In genomic region chr1:9427388-9427787, GRCh38 we compare ENCODE assay signal across 14 cellular contexts.
"Had no signal": no experiment of that assay in that cellular context is flagged by ENCODE, and none has a peak within 500 bp of the region (broad histone marks: within the 10 kb centered on the region; RNA-seq: fewer than 3 reads in every experiment).

No MANE protein-coding gene starts in this region.

- H3K36me3 ChIP-seq: colonic mucosa had no signal

- H3K4me3 Mint-ChIP-seq: activated T-helper 1 cell treated with anti-CD3 and anti-CD28 coated beads, Interleukin-12 subunit alpha, Interleukin-12 subunit beta, Interleukin-2, Interleukin-4 antibody, amounts not matched to agents 30 ng/mL and 10 ng/mL and 1 ng/mL, durations not matched to agents 14 hours and 24 hours and 36 hours had no signal

- H3K9me3 Mint-ChIP-seq: activated naive CD4-positive, alpha-beta T cell treated with anti-CD3 and anti-CD28 coated beads for 36 hours; activated T-helper 1 cell treated with anti-CD3 and anti-CD28 coated beads, Interleukin-12 subunit alpha, Interleukin-12 subunit beta, Interleukin-2, Interleukin-4 antibody, amounts not matched to agents 30 ng/mL and 10 ng/mL and 1 ng/mL, durations not matched to agents 14 hours and 24 hours and 36 hours; stimulated activated naive CD8-positive, alpha-beta T cell treated with anti-CD3 and anti-CD28 coated beads, Interleukin-15, Interleukin-2, amounts not matched to agents 100 ng/mL and 50 ng/mL, for 24 hours had no signal

- H3K9me3 ChIP-seq: colonic mucosa, testis had no signal

- H3K4me1 ChIP-seq: foreskin keratinocyte had no signal

- ATAC-seq: foreskin keratinocyte, left colon had no signal

- H3K4me3 ChIP-seq: colonic mucosa had no signal

- DNase-seq: activated CD4-positive, alpha-beta T cell treated with anti-CD3 and anti-CD28 coated beads for 4 hours; activated naive CD4-positive, alpha-beta T cell treated with anti-CD3 and anti-CD28 coated beads for 36 hours; caudate nucleus; colonic mucosa; foreskin keratinocyte; head of caudate nucleus; mammary epithelial cell; stimulated activated CD4-positive, alpha-beta T cell treated with anti-CD3 and anti-CD28 coated beads, Interleukin-4, amount 100 ng/mL, for 1 hour; stimulated activated CD8-positive, alpha-beta memory T cell treated with anti-CD3 and anti-CD28 coated beads, Interleukin-4, amount 100 ng/mL, for 48 hours; T1000; testis had no signal

- H3K27ac Mint-ChIP-seq: stimulated activated naive CD8-positive, alpha-beta T cell treated with anti-CD3 and anti-CD28 coated beads, Interleukin-15, Interleukin-2, amounts not matched to agents 100 ng/mL and 50 ng/mL, for 24 hours had no signal

- H3K27me3 ChIP-seq: colonic mucosa, foreskin keratinocyte, testis had no signal

- H3K27ac ChIP-seq: colonic mucosa, foreskin keratinocyte had no signal
